In the genomic region with DNA sequence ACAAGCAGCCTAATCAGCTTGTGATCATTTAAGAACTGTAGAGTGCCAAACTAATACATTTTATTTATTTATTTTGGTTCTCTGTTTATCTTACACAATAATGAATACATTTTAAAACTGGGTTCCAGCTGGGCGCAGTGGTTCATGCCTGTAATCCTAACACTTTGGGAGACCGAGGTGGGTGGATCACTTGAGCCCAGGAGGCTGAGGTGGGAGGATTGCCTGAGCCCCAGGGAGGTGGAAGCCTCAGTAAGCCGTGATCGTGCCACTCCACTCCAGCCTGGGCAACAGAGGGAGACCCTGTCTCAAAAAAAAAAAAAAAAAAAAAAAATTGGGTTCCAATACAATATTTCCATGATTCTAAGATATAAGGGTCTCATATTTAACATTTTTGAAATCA, we compare ENCODE assay signal across 30 cellular contexts.
"Had no signal": no experiment of that assay in that cellular context is flagged by ENCODE, and none has a peak within 500 bp of the region (broad histone marks: within the 10 kb centered on the region; RNA-seq: fewer than 3 reads in every experiment).

No MANE protein-coding gene starts in this region.

- DNase-seq: Karpas-422, Kasumi-1, MG63, MM.1S, MV-4-11, NCI-H1048, NCI-H1092, NCI-H1092 treated with DMSO at 0.1 percent for 48 hours, NCI-H1105, NCI-H1105 treated with DMSO at 0.1 percent for 48 hours, NCI-H1417, NCI-H1417 treated with DMSO at 0.1 percent for 48 hours, NCI-H1436, NCI-H1436 treated with DMSO at 0.1 percent for 48 hours, NCI-H146, NCI-H1694, NCI-H187, NCI-H187 treated with DMSO at 0.1 percent for 48 hours, NCI-H1930, NCI-H2029, NCI-H2029 treated with DMSO at 0.1 percent for 48 hours, NCI-H2081, NCI-H2081 treated with DMSO at 0.1 percent for 48 hours, NCI-H2107, NCI-H2227 treated with DMSO at 0.1 percent for 48 hours, NCI-H226, NCI-H345, NCI-H510A, NCI-H510A treated with DMSO at 0.1 percent for 48 hours had no signal

- H3K9me3 ChIP-seq: MG63 had no signal

- H3K27me3 ChIP-seq: MG63 had no signal

- H3K4me3 ChIP-seq: MG63 had no signal

- H3K27ac ChIP-seq: KMS-11 had no signal
